ENCODE assay signal across 8 cellular contexts in genomic region chr3:50321146-50321843, GRCh38. TPM values are rescaled to one million over a fixed set of nuclear protein-coding genes. Genes with fewer than 3 reads are reported as not detected.
DNase-seq lines count a peak whose midpoint lies in the region; ATAC-seq, FAIRE-seq and TF ChIP-seq lines count a peak whose summit lies in the region.

No MANE protein-coding gene starts in this region.

- H3K36me3 ChIP-seq in right atrium auricular region (peaks cover 36% of the 10 kb centered on the region), urinary bladder (ENCODE audit: insufficient read depth) (no peaks in the 10 kb centered on the region)

- H3K27ac ChIP-seq in right atrium auricular region (peak overlapping the region; percentile 93), urinary bladder (ENCODE audit: low read depth) (peak overlapping the region; percentile 90)

- H3K4me1 ChIP-seq in right atrium auricular region: peaks cover 0 to 82% of the 10 kb centered on the region in 2 donors
- no peaks in the 10 kb centered on the region for H3K4me1 ChIP-seq in urinary bladder (ENCODE audit: insufficient read depth)

- peak; percentile 88 for FAIRE-seq in GM12891 (lab: Jason Lieb, UNC)

- no peaks in the 10 kb centered on the region for H3K9me3 ChIP-seq in right atrium auricular region

- WGBS in urinary bladder: under 1% methylated on average over 67 of the region's 68 CpGs

- no peaks in the 10 kb centered on the region for H3K27me3 ChIP-seq in right atrium auricular region

- TF ChIP-seq CTCF in right atrium auricular region (IDR thresholded peaks at IDR 0.05): no peak

- peak overlapping the region; percentile 52 to 70 for H3K4me3 ChIP-seq in right atrium auricular region
- peak overlapping the region; percentile 58 for H3K4me3 ChIP-seq in urinary bladder (ENCODE audit: low read depth, low read length)

- no peak for TF ChIP-seq POLR2A in GM12891 (IDR thresholded peaks at IDR 0.05; ENCODE audit: low read depth, low read length)

- DNase-seq in GM12891 (ENCODE audit: insufficient read length, low spot score) (peak; percentile 93), NCI-H1105 (lab: John Stamatoyannopoulos, UW) (peak; percentile 79), T-helper 1 cell (peak; percentile 59 to 87 (median 70)), amniotic stem cell (lab: John Stamatoyannopoulos, UW) (peak; percentile 81), right atrium auricular region (ENCODE audit: low spot score) (peak; percentile 90), pulmonary artery endothelial cell (ENCODE audit: low read depth, low spot score) (peak; percentile 60)

- ATAC-seq in HG02642 (IDR thresholded peaks at IDR 0.05; ENCODE audit: poor library complexity, unreplicated experiment): peak; percentile 85

TF ChIP-seq in GM12891, 5 proteins besides CTCF, POLR2A, EP300 and RAD21:
- TF ChIP-seq PAX5 (IDR thresholded peaks at IDR 0.05; ENCODE audit: insufficient read depth, low read length, severe bottlenecking) (no peak), SPI1 (IDR thresholded peaks at IDR 0.05; ENCODE audit: low read depth, low read length) (no peak), POU2F2 (IDR thresholded peaks at IDR 0.05; ENCODE audit: low read depth, low read length) (no peak), POLR2AphosphoS5 (IDR thresholded peaks at IDR 0.05; ENCODE audit: low read depth, low read length) (no peak; the same call in 1 of the 2 replicates), TAF1 (IDR thresholded peaks at IDR 0.05; ENCODE audit: low read depth, low read length) (no peak)
TF ChIP-seq in GM12891: peak in this region for 0.

RNA-seq across cellular contexts. Expression of gene HYAL2, which starts 1.2 kb away (rescaled TPM):
- polyA plus RNA-seq in GM12891 (2012; ENCODE audit: low read depth, missing spikeins): 4.8 TPM
- total RNA-seq in right atrium auricular region: 100 to 1,000 TPM; 129 to 198 TPM
- total RNA-seq in pulmonary artery endothelial cell: 535 and 564 TPM in 2 replicates
- 44.0 TPM for total RNA-seq in urinary bladder
- polyA plus RNA-seq in urinary bladder: 121 TPM

RNA-seq across cellular contexts. Expression of gene TUSC2, which starts 6.7 kb away (rescaled TPM):
- polyA plus RNA-seq in GM12891 (2012; ENCODE audit: low read depth, missing spikeins): 23.8 TPM
- total RNA-seq in right atrium auricular region (10 to 100 TPM; 23.4 to 29.6 TPM), pulmonary artery endothelial cell (24.8 and 36.5 TPM in 2 replicates), urinary bladder (4.5 TPM)
- polyA plus RNA-seq in urinary bladder: 48.5 TPM

RNA-seq across cellular contexts. Expression of gene HYAL1, which starts 17.9 kb away (rescaled TPM):
- 0.18 TPM for polyA plus RNA-seq in GM12891 (2012; ENCODE audit: low read depth, missing spikeins)
- 10 to 100 TPM; 38.1 to 40.8 TPM for total RNA-seq in right atrium auricular region
- 6.9 and 7.1 TPM in 2 replicates for total RNA-seq in pulmonary artery endothelial cell
- total RNA-seq in urinary bladder: 2.5 TPM
- polyA plus RNA-seq in urinary bladder: 7.0 TPM

RNA-seq across cellular contexts. Expression of gene RASSF1, which starts 19.3 kb away (rescaled TPM):
- 29.0 TPM for polyA plus RNA-seq in GM12891 (2012; ENCODE audit: low read depth, missing spikeins)
- total RNA-seq in right atrium auricular region (10 to 100 TPM; 18.6 to 25.9 TPM), pulmonary artery endothelial cell (17.0 and 22.5 TPM in 2 replicates), urinary bladder (25.4 TPM)
- polyA plus RNA-seq in urinary bladder: 41.5 TPM

RNA-seq across cellular contexts. Expression of gene HYAL3, which starts 22.1 kb away (rescaled TPM):
- 2.3 TPM for polyA plus RNA-seq in GM12891 (2012; ENCODE audit: low read depth, missing spikeins)
- total RNA-seq in right atrium auricular region: 1 to 10 TPM in 1 of 2 donors, under 1 TPM in 1; 0.74 to 3.5 TPM
- 9.6 and 10.3 TPM in 2 replicates for total RNA-seq in pulmonary artery endothelial cell
- total RNA-seq in urinary bladder: 2.9 TPM
- polyA plus RNA-seq in urinary bladder: 3.0 TPM

Comparison
In these comparisons a context has a peak if more than half of its experiments do, and no peak if none do; other contexts are left out.
1. Peak in every context shown above with its lines: DNase-seq, ATAC-seq, H3K4me3 ChIP-seq and H3K27ac ChIP-seq.